ENCODE assay signal across 17 cellular contexts in genomic region chr3:58357402-58357801, GRCh38. TPM values are rescaled to one million over a fixed set of nuclear protein-coding genes. Genes with fewer than 3 reads are reported as not detected.
DNase-seq lines count a peak whose midpoint lies in the region; ATAC-seq and TF ChIP-seq lines count a peak whose summit lies in the region.
"Had no signal": no experiment of that assay in that cellular context is flagged by ENCODE, and none has a peak within 500 bp of the region (broad histone marks: within the 10 kb centered on the region; RNA-seq: fewer than 3 reads in every experiment).

No MANE protein-coding gene starts in this region.

- no peaks in the 10 kb centered on the region for H3K9me3 ChIP-seq in Karpas-422 (ENCODE audit: low read length)
- no peaks in the 10 kb centered on the region for H3K9me3 ChIP-seq in spleen
- H3K9me3 ChIP-seq in CD4-positive, alpha-beta memory T cell (ENCODE audit: control insufficient read depth in 1 of 2, low read length in 2 of 2) = no peaks in the 10 kb centered on the region
- H3K9me3 ChIP-seq: A549, HAP-1, heart left ventricle had no signal

- POLR2A ChIA-PET in CD4-positive, alpha-beta memory T cell (lab: Charles Lee; ENCODE audit: partially characterized antibody) = no interaction called here

- H3K4me1 ChIP-seq in Karpas-422 (ENCODE audit: low read length) = peaks cover 97% of the 10 kb centered on the region
- H3K4me1 ChIP-seq in spleen = peaks cover 7 to 92% (median 60%) of the 10 kb centered on the region in 6 donors
- H3K4me1 ChIP-seq in CD4-positive, alpha-beta memory T cell (ENCODE audit: insufficient read depth, low read length) = peaks cover 6% of the 10 kb centered on the region
- H3K4me1 ChIP-seq: A549, HAP-1 had no signal

- no peak overlapping the region for H3K9ac ChIP-seq in Karpas-422 (ENCODE audit: low read length)

- H3K4me3 ChIP-seq in Karpas-422 (ENCODE audit: low read length) (no peak overlapping the region), spleen (no peak overlapping the region)
- H3K4me3 ChIP-seq in CD4-positive, alpha-beta memory T cell (ENCODE audit: low read length in 2 of 2) = no peak overlapping the region
- H3K4me3 ChIP-seq: A549, HAP-1, heart left ventricle, PC-9 had no signal

- H3K27me3 ChIP-seq in Karpas-422 (ENCODE audit: low read length) (no peaks in the 10 kb centered on the region), spleen (replicated peaks in 1 of 7) (no peaks in the 10 kb centered on the region)
- no peaks in the 10 kb centered on the region for H3K27me3 ChIP-seq in CD4-positive, alpha-beta memory T cell (ENCODE audit: insufficient read depth, low read length)
- H3K27me3 ChIP-seq: heart left ventricle had no signal

- peak overlapping the region; percentile 62 for H3K4me3 Mint-ChIP-seq in T-helper 2 cell treated with Interferon-gamma antibody and Interleukin-4, amounts not matched to agents 5 μg/mL and 100 μg/mL, for 36 hours
- no peak overlapping the region for H3K4me3 Mint-ChIP-seq in CD4-positive, alpha-beta memory T cell
- H3K4me3 Mint-ChIP-seq: activated naive CD4-positive, alpha-beta T cell treated with anti-CD3 and anti-CD28 coated beads for 36 hours had no signal

- H2AFZ ChIP-seq in Karpas-422 (ENCODE audit: low read length) = no peak overlapping the region
- H2AFZ ChIP-seq: PC-9 had no signal

- TF ChIP-seq POLR2A in spleen (IDR thresholded peaks at IDR 0.05) = no peak

- TF ChIP-seq CTCF in spleen (IDR thresholded peaks at IDR 0.05 in 8 of 11, conservative IDR thresholded peaks at IDR 0.05 in 3 of 11) = no peak

- H3K36me3 ChIP-seq in Karpas-422 (ENCODE audit: insufficient read depth, low read length) (peaks cover 23% of the 10 kb centered on the region; the same call in 1 of the 2 replicates), spleen (peaks cover 0 to 3% (median 0%) of the 10 kb centered on the region in 6 donors)
- no peaks in the 10 kb centered on the region for H3K36me3 ChIP-seq in CD4-positive, alpha-beta memory T cell (ENCODE audit: insufficient read depth, low read length)
- H3K36me3 ChIP-seq: HAP-1, heart left ventricle had no signal

- peaks cover 100% of the 10 kb centered on the region for H3K79me2 ChIP-seq in Karpas-422 (ENCODE audit: low read length)

- peaks cover 45% of the 10 kb centered on the region for H3K4me1 Mint-ChIP-seq in T-helper 2 cell treated with Interferon-gamma antibody and Interleukin-4, amounts not matched to agents 5 μg/mL and 100 μg/mL, for 36 hours (ENCODE audit: low read depth)
- H3K4me1 Mint-ChIP-seq in CD4-positive, alpha-beta memory T cell = peaks cover 15 to 24% (median 17%) of the 10 kb centered on the region in 4 donors

- no peak overlapping the region for H3K4me2 ChIP-seq in Karpas-422 (ENCODE audit: low read depth, low read length, poor library complexity, severe bottlenecking)
- H3K4me2 ChIP-seq: A549, PC-9 had no signal

- WGBS in spleen, 5 donors = 87 to 92% (median 90%) methylated on average over 3 of the region's 3 CpGs

- no peak for ATAC-seq in HG02678 (IDR thresholded peaks at IDR 0.05; ENCODE audit: unreplicated experiment)
- no peak for ATAC-seq in activated naive CD4-positive, alpha-beta T cell treated with anti-CD3 and anti-CD28 coated beads, Interleukin-2, amount 50 U/mL, for 72 hours
- ATAC-seq: A549, heart left ventricle had no signal

- DNase-seq in T-helper 2 cell treated with Interferon-gamma antibody and Interleukin-4, amounts not matched to agents 5 μg/mL and 100 μg/mL, for 36 hours (ENCODE audit: low spot score) = no peak
- DNase-seq in T-helper 2 cell (no peak), Karpas-422 (no peak), amniotic epithelial cell (ENCODE audit: low read depth) (peak; percentile 16), spleen (no peak)
- DNase-seq in CD4-positive, alpha-beta memory T cell = no peak
- no peak for DNase-seq in activated naive CD4-positive, alpha-beta T cell treated with anti-CD3 and anti-CD28 coated beads, Interleukin-2, amount 50 U/mL, for 72 hours (ENCODE audit: low spot score in 2 of 2)
- DNase-seq: activated CD8-positive, alpha-beta memory T cell treated with anti-CD3 and anti-CD28 coated beads, Interleukin-2, amount 50 U/mL, for 4 hours; activated naive CD4-positive, alpha-beta T cell treated with anti-CD3 and anti-CD28 coated beads for 36 hours; C1 segment of cervical spinal cord; heart left ventricle; NCI-H1436 treated with DMSO at 0.1 percent for 48 hours; NCI-H2171 treated with DMSO at 0.1 percent for 48 hours; PC-9 had no signal

- CTCF ChIA-PET in CD4-positive, alpha-beta memory T cell (lab: Charles Lee; ENCODE audit: partially characterized antibody) = interaction anchor here (1.3 kb wide), 1 partner anchor 23 kb away, joined by 4 read pairs; no protein-coding TSS in a partner anchor

- H3K9me2 ChIP-seq in Karpas-422 (replicated peaks; ENCODE audit: insufficient read depth, low read length) = no peaks in the 10 kb centered on the region

- no peaks in the 10 kb centered on the region for H3K9me3 Mint-ChIP-seq in T-helper 2 cell treated with Interferon-gamma antibody and Interleukin-4, amounts not matched to agents 5 μg/mL and 100 μg/mL, for 36 hours
- H3K9me3 Mint-ChIP-seq in CD4-positive, alpha-beta memory T cell = no peaks in the 10 kb centered on the region
- no peaks in the 10 kb centered on the region for H3K9me3 Mint-ChIP-seq in activated naive CD4-positive, alpha-beta T cell treated with anti-CD3 and anti-CD28 coated beads, Interleukin-2, amount 50 U/mL, for 72 hours
- H3K9me3 Mint-ChIP-seq: activated naive CD4-positive, alpha-beta T cell treated with anti-CD3 and anti-CD28 coated beads for 36 hours had no signal

- peaks cover 21% of the 10 kb centered on the region; the same call in 1 of the 2 replicates for H4K20me1 ChIP-seq in Karpas-422 (ENCODE audit: insufficient read depth, low read depth, low read length)

- peaks cover 11% of the 10 kb centered on the region for H3K36me3 Mint-ChIP-seq in T-helper 2 cell treated with Interferon-gamma antibody and Interleukin-4, amounts not matched to agents 5 μg/mL and 100 μg/mL, for 36 hours (ENCODE audit: low read depth)
- H3K36me3 Mint-ChIP-seq in CD4-positive, alpha-beta memory T cell = peaks cover 1 to 3% of the 10 kb centered on the region in 2 donors
- no peaks in the 10 kb centered on the region for H3K36me3 Mint-ChIP-seq in activated naive CD4-positive, alpha-beta T cell treated with anti-CD3 and anti-CD28 coated beads, Interleukin-2, amount 50 U/mL, for 72 hours

- peak overlapping the region; percentile 100 for H3K27ac ChIP-seq in Karpas-422 (ENCODE audit: low read length)
- peak overlapping the region in 5 of 8 donors; percentile 3 to 92 (median 91) for H3K27ac ChIP-seq in spleen
- H3K27ac ChIP-seq in CD4-positive, alpha-beta memory T cell (ENCODE audit: low read depth, low read length) = no peak overlapping the region
- H3K27ac ChIP-seq: A549, PC-9 had no signal

- H3K27ac Mint-ChIP-seq in T-helper 2 cell treated with Interferon-gamma antibody and Interleukin-4, amounts not matched to agents 5 μg/mL and 100 μg/mL, for 36 hours = peak overlapping the region; percentile 91
- peak overlapping the region in 1 of 7 donors; percentile 56 for H3K27ac Mint-ChIP-seq in CD4-positive, alpha-beta memory T cell
- no peak overlapping the region for H3K27ac Mint-ChIP-seq in activated naive CD4-positive, alpha-beta T cell treated with anti-CD3 and anti-CD28 coated beads, Interleukin-2, amount 50 U/mL, for 72 hours
- H3K27ac Mint-ChIP-seq: activated naive CD4-positive, alpha-beta T cell treated with anti-CD3 and anti-CD28 coated beads for 36 hours had no signal

- H3K27me3 Mint-ChIP-seq in T-helper 2 cell treated with Interferon-gamma antibody and Interleukin-4, amounts not matched to agents 5 μg/mL and 100 μg/mL, for 36 hours (ENCODE audit: low read depth) = no peaks in the 10 kb centered on the region
- H3K27me3 Mint-ChIP-seq in CD4-positive, alpha-beta memory T cell = no peaks in the 10 kb centered on the region

- intact Hi-C loops in spleen (cut with DNase I; ENCODE audit: low total_unique reads) = no loop called here
- intact Hi-C loops in CD4-positive, alpha-beta memory T cell (cut with micrococcal nuclease) = no loop called here

RNA-seq across cellular contexts. Expression of gene PXK, which starts 24.7 kb away (rescaled TPM):
- total RNA-seq in Karpas-422 (2014; rRNA removed; shearing (Covaris generic); ENCODE audit: low replicate concordance) = 222 and 353 TPM in 2 replicates
- total RNA-seq in spleen = 10 to 100 TPM; 39.4 to 80.9 (median 56.5) TPM
- polyA plus RNA-seq in spleen = 10 to 100 TPM; 19.3 to 25.3 (median 19.9) TPM
- total RNA-seq in CD4-positive, alpha-beta memory T cell = 10 to 100 TPM; 20.0 to 20.2 TPM
- polyA plus RNA-seq in CD4-positive, alpha-beta memory T cell = 10 to 100 TPM; 23.5 to 28.7 TPM
- 10 to 100 TPM; 15.0 to 27.4 TPM for total RNA-seq in activated naive CD4-positive, alpha-beta T cell treated with anti-CD3 and anti-CD28 coated beads, Interleukin-2, amount 50 U/mL, for 72 hours

RNA-seq across cellular contexts. Expression of gene HTD2, which starts 51.1 kb away (rescaled TPM):
- total RNA-seq in Karpas-422 (2014; rRNA removed; shearing (Covaris generic); ENCODE audit: low replicate concordance) = 5.4 and 19.9 TPM in 2 replicates
- 10 to 100 TPM in 3 of 7 donors, 1 to 10 TPM in 4; 6.4 to 20.0 (median 8.7) TPM for total RNA-seq in spleen
- polyA plus RNA-seq in spleen = 1 to 10 TPM; 2.3 to 5.6 (median 3.6) TPM
- total RNA-seq in CD4-positive, alpha-beta memory T cell = 10 to 100 TPM in 1 of 2 experiments, 1 to 10 TPM in 1; 9.2 to 10.5 TPM
- polyA plus RNA-seq in CD4-positive, alpha-beta memory T cell = 10 to 100 TPM; 25.1 to 28.8 TPM
- 10 to 100 TPM in 1 of 2 donors, 1 to 10 TPM in 1; 8.5 to 10.3 TPM for total RNA-seq in activated naive CD4-positive, alpha-beta T cell treated with anti-CD3 and anti-CD28 coated beads, Interleukin-2, amount 50 U/mL, for 72 hours

RNA-seq across cellular contexts. Expression of gene RPP14, which starts 51.4 kb away (rescaled TPM):
- 7.5 and 7.6 TPM in 2 replicates for total RNA-seq in Karpas-422 (2014; rRNA removed; shearing (Covaris generic); ENCODE audit: low replicate concordance)
- 10 to 100 TPM; 13.3 to 21.3 (median 16.1) TPM for total RNA-seq in spleen
- polyA plus RNA-seq in spleen = 10 to 100 TPM in 1 of 3 donors, 1 to 10 TPM in 2; 6.2 to 12.2 (median 7.1) TPM
- 10 to 100 TPM; 15.1 to 15.4 TPM for total RNA-seq in CD4-positive, alpha-beta memory T cell
- polyA plus RNA-seq in CD4-positive, alpha-beta memory T cell = 1 to 10 TPM; 6.1 to 6.3 TPM
- 10 to 100 TPM; 14.7 to 16.8 TPM for total RNA-seq in activated naive CD4-positive, alpha-beta T cell treated with anti-CD3 and anti-CD28 coated beads, Interleukin-2, amount 50 U/mL, for 72 hours
